In the genomic region with DNA sequence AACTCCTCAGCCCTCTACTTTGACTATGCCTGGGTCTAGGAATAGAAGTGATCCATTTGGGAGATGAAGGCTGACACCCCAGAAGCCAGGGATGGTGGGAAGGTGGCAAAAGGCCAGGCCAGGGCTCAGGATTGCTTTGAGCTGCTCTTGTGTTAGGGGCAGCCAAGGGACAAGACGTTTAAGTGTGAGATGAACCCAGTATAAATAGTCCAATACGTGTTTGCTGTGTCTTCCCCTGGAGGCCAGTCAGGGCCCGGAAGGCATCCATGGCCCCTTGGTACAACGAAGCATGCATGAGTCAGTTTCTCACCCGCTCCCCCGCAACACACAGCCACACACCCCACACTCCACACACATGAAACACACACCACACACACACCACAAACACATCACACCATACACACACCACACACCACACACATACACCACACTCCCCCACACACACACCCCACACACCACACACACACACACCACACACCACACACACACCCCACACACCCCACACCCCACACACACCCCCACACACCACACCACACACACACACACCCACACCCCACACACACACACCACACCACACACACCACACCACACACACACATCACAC, we compare ENCODE assay signal across 23 cellular contexts. TPM values are rescaled to one million over a fixed set of nuclear protein-coding genes. Genes with fewer than 3 reads are reported as not detected.
DNase-seq lines count a peak whose midpoint lies in the region; ATAC-seq, FAIRE-seq and TF ChIP-seq lines count a peak whose summit lies in the region.
"Had no signal": no experiment of that assay in that cellular context is flagged by ENCODE, and none has a peak within 500 bp of the region (broad histone marks: within the 10 kb centered on the region; RNA-seq: fewer than 3 reads in every experiment).

No MANE protein-coding gene starts in this region.

- no peak overlapping the region for H3K4ac ChIP-seq in H1 (replicated peaks; ENCODE audit: insufficient read length, low read depth, low read length)

- TF ChIP-seq EP300 in HepG2 (IDR thresholded peaks at IDR 0.05; ENCODE audit: low read depth in 2 of 2, low read length in 2 of 2): no peak
- TF ChIP-seq EP300 in HepG2 (CRISPR knock-in tag; IDR thresholded peaks at IDR 0.05; ENCODE audit: borderline replicate concordance): no peak
- no peak for TF ChIP-seq EP300 in H1 (IDR thresholded peaks at IDR 0.05; ENCODE audit: borderline replicate concordance in 1 of 2, low read depth in 2 of 2, low read length in 2 of 2)

- POLR2A ChIA-PET in HepG2 (lab: Yijun Ruan, JAX) (no interaction called here), H1 (lab: Charles Lee; ENCODE audit: partially characterized antibody) (no interaction called here)

- no peak overlapping the region for H3K4me3 ChIP-seq in HepG2 (replicated peaks in 1 of 3; ENCODE audit: insufficient read depth in 1 of 3, low read depth in 2 of 3, low read length in 3 of 3)
- no peak overlapping the region for H3K4me3 ChIP-seq in right lobe of liver
- H3K4me3 ChIP-seq in H1 (ENCODE audit: extremely low read depth in 1 of 4, insufficient read depth in 2 of 4, low read depth in 3 of 4, low read length in 4 of 4): no peak overlapping the region
- H3K4me3 ChIP-seq: left ventricle myocardium inferior, SJSA1, tibial artery had no signal

- ATAC-seq in HepG2 (no peak; the same call in 2 of the 3 replicates), right lobe of liver (no peak)
- peak; percentile 24 for ATAC-seq in stimulated activated effector memory CD8-positive, alpha-beta T cell treated with anti-CD3 and anti-CD28 coated beads, Interleukin-12 subunit alpha, Interleukin-12 subunit beta, amount 100 ng/mL, for 72 hours
- ATAC-seq: activated CD4-positive, CD25-positive, alpha-beta regulatory T cell treated with anti-CD3 and anti-CD28 coated beads, Interleukin-2, amount 50 U/mL, for 24 hours; HCT116; natural killer cell treated with Interleukin-12 subunit alpha and Interleukin-12 subunit beta and Interleukin-15 and Interleukin-18, amount 100 ng/mL, for 72 hours; stimulated activated memory B cell treated with anti-CD40 and anti-IgM and Interleukin-4, amounts not matched to agents 10 μg/mL and 1 μg/mL and 100 μg/mL, for 72 hours had no signal

- H3K27ac Mint-ChIP-seq in stimulated activated effector memory CD8-positive, alpha-beta T cell treated with anti-CD3 and anti-CD28 coated beads, Interleukin-12 subunit alpha, Interleukin-12 subunit beta, amount 100 ng/mL, for 72 hours: no peak overlapping the region
- H3K27ac Mint-ChIP-seq: activated T-cell treated with anti-CD3 and anti-CD28 coated beads, Interleukin-2, amount 50 U/mL, for 72 hours; CD4-positive, alpha-beta T cell; endodermal cell; natural killer cell treated with Interleukin-12 subunit alpha and Interleukin-12 subunit beta and Interleukin-15 and Interleukin-18, amount 100 ng/mL, for 72 hours; stimulated activated memory B cell treated with anti-CD40 and anti-IgM and Interleukin-4, amounts not matched to agents 10 μg/mL and 1 μg/mL and 100 μg/mL, for 72 hours had no signal

- H2BK5ac ChIP-seq in H1 (ENCODE audit: low read depth, low read length): no peak overlapping the region

- no peak for FAIRE-seq in HepG2 (lab: Jason Lieb, UNC)
- FAIRE-seq in H1 (lab: Jason Lieb, UNC): no peak
- FAIRE-seq: colon had no signal

- no peak overlapping the region for H4K8ac ChIP-seq in H1 (ENCODE audit: extremely low read depth, insufficient read depth, low read length)

- H3K79me1 ChIP-seq in H1 (ENCODE audit: low read depth, low read length): no peaks in the 10 kb centered on the region

- in situ Hi-C loops in HepG2 (cut with HindIII; ENCODE audit: extremely low pct_ligation_motif_present, low pct_unique_long_range_greater_than_20kb): no loop called here

- peaks cover 6% of the 10 kb centered on the region for H3K4me1 Mint-ChIP-seq in stimulated activated effector memory CD8-positive, alpha-beta T cell treated with anti-CD3 and anti-CD28 coated beads, Interleukin-12 subunit alpha, Interleukin-12 subunit beta, amount 100 ng/mL, for 72 hours
- H3K4me1 Mint-ChIP-seq: stimulated activated memory B cell treated with anti-CD40 and anti-IgM and Interleukin-4, amounts not matched to agents 10 μg/mL and 1 μg/mL and 100 μg/mL, for 72 hours had no signal

- H3K18ac ChIP-seq in H1 (ENCODE audit: extremely low read depth, low read length): no peak overlapping the region; the same call in 1 of the 2 replicates

- H3K4me1 ChIP-seq in HepG2 (ENCODE audit: insufficient read depth, low read length): no peaks in the 10 kb centered on the region
- H3K4me1 ChIP-seq in right lobe of liver: no peaks in the 10 kb centered on the region
- H3K4me1 ChIP-seq in H1 (replicated peaks in 1 of 4; ENCODE audit: control insufficient read depth in 3 of 4, insufficient read depth in 4 of 4, low read length in 3 of 4): peaks cover 0 to 2% (median 0%) of the 10 kb centered on the region in 4 experiments; a peak in 3 of 7 replicates

- H3K79me2 ChIP-seq in HepG2 (ENCODE audit: insufficient read depth, low read length): no peaks in the 10 kb centered on the region
- H3K79me2 ChIP-seq in H1 (ENCODE audit: control insufficient read depth in 1 of 2, insufficient read depth in 2 of 2, low read length in 2 of 2): no peaks in the 10 kb centered on the region

- no TSS peak for BruUV-seq in HepG2 (replicated peaks; lab: Mats Ljungman, UMichigan)

- no peak overlapping the region for H3K9ac ChIP-seq in HepG2 (ENCODE audit: insufficient read depth, low read depth, low read length)
- H3K9ac ChIP-seq in H1 (replicated peaks in 1 of 4; ENCODE audit: extremely low read depth in 1 of 4, low read depth in 3 of 4, low read length in 3 of 4): no peak overlapping the region

- peaks cover 13% of the 10 kb centered on the region; the same call in 1 of the 2 replicates for H3K23me2 ChIP-seq in H1 (ENCODE audit: low read depth, low read length)

- H3K23ac ChIP-seq in H1 (ENCODE audit: insufficient read length): no peak overlapping the region

- no peak overlapping the region for H2BK20ac ChIP-seq in H1 (ENCODE audit: low read length)

- intact Hi-C loops in HepG2 (cut with micrococcal nuclease; ENCODE audit: unreplicated experiment): no loop called here
- intact Hi-C loops in right lobe of liver (cut with DNase I): no loop called here

- DNase-seq in HepG2 (ENCODE audit: low spot score) (no peak), right lobe of liver (no peak), RKO (ENCODE audit: low spot score) (peak; percentile 16), H1 (ENCODE audit: low read depth in 1 of 2, low spot score in 2 of 2) (no peak), NCI-H2029 treated with DMSO at 0.1 percent for 48 hours (lab: John Stamatoyannopoulos, UW) (no peak), SW480 (ENCODE audit: low spot score) (no peak)
- DNase-seq in stimulated activated effector memory CD8-positive, alpha-beta T cell treated with anti-CD3 and anti-CD28 coated beads, Interleukin-12 subunit alpha, Interleukin-12 subunit beta, amount 100 ng/mL, for 72 hours (ENCODE audit: low spot score in 2 of 2): no peak
- no peak for DNase-seq in stimulated activated CD8-positive, alpha-beta memory T cell treated with anti-CD3 and anti-CD28 coated beads, Interleukin-4, amount 100 ng/mL, for 48 hours
- DNase-seq: activated naive CD4-positive, alpha-beta T cell treated with anti-CD3 and anti-CD28 coated beads, Interleukin-2, amount 50 U/mL, for 16 hours; activated T-cell treated with anti-CD3 and anti-CD28 coated beads, Interleukin-2, amount 50 U/mL, for 72 hours; CD4-positive, alpha-beta T cell; DMS79; left ventricle myocardium inferior; midbrain; NCI-H1694 treated with DMSO at 0.1 percent for 48 hours; tibial artery had no signal

- no peaks in the 10 kb centered on the region for H3K36me3 Mint-ChIP-seq in stimulated activated effector memory CD8-positive, alpha-beta T cell treated with anti-CD3 and anti-CD28 coated beads, Interleukin-12 subunit alpha, Interleukin-12 subunit beta, amount 100 ng/mL, for 72 hours
- H3K36me3 Mint-ChIP-seq: natural killer cell treated with Interleukin-12 subunit alpha and Interleukin-12 subunit beta and Interleukin-15 and Interleukin-18, amount 100 ng/mL, for 72 hours; stimulated activated memory B cell treated with anti-CD40 and anti-IgM and Interleukin-4, amounts not matched to agents 10 μg/mL and 1 μg/mL and 100 μg/mL, for 72 hours had no signal

- H3K9me3 Mint-ChIP-seq in stimulated activated effector memory CD8-positive, alpha-beta T cell treated with anti-CD3 and anti-CD28 coated beads, Interleukin-12 subunit alpha, Interleukin-12 subunit beta, amount 100 ng/mL, for 72 hours: no peaks in the 10 kb centered on the region
- H3K9me3 Mint-ChIP-seq: CD4-positive, alpha-beta T cell had no signal

- no peak overlapping the region for H4K91ac ChIP-seq in H1 (replicated peaks; ENCODE audit: insufficient read length, low read length)

- H3K4me2 ChIP-seq in HepG2 (ENCODE audit: low read depth, low read length): no peak overlapping the region
- no peak overlapping the region for H3K4me2 ChIP-seq in H1 (ENCODE audit: insufficient read depth in 1 of 2, low read depth in 2 of 2, low read length in 2 of 2)

- H4K5ac ChIP-seq in H1 (ENCODE audit: insufficient read length, low read depth, low read length): no peak overlapping the region

- no peaks in the 10 kb centered on the region for H3K9me3 ChIP-seq in HepG2 (ENCODE audit: low read length)
- H3K9me3 ChIP-seq in right lobe of liver: no peaks in the 10 kb centered on the region
- no peaks in the 10 kb centered on the region for H3K9me3 ChIP-seq in H1 (ENCODE audit: insufficient read depth in 2 of 2, low read depth in 1 of 2, low read length in 1 of 2)
- H3K9me3 ChIP-seq: left ventricle myocardium inferior, SJSA1, tibial artery had no signal

- H3K4me3 Mint-ChIP-seq in stimulated activated effector memory CD8-positive, alpha-beta T cell treated with anti-CD3 and anti-CD28 coated beads, Interleukin-12 subunit alpha, Interleukin-12 subunit beta, amount 100 ng/mL, for 72 hours: no peak overlapping the region
- H3K4me3 Mint-ChIP-seq: activated T-cell treated with anti-CD3 and anti-CD28 coated beads, Interleukin-2, amount 50 U/mL, for 72 hours; CD4-positive, alpha-beta T cell; endodermal cell; natural killer cell treated with Interleukin-12 subunit alpha and Interleukin-12 subunit beta and Interleukin-15 and Interleukin-18, amount 100 ng/mL, for 72 hours; stimulated activated memory B cell treated with anti-CD40 and anti-IgM and Interleukin-4, amounts not matched to agents 10 μg/mL and 1 μg/mL and 100 μg/mL, for 72 hours had no signal

- H2BK15ac ChIP-seq in H1 (ENCODE audit: low read length): no peak overlapping the region

- H3K14ac ChIP-seq in H1 (ENCODE audit: insufficient read length): no peak overlapping the region

- TF ChIP-seq POLR2A in HepG2 (IDR thresholded peaks at IDR 0.05; ENCODE audit: insufficient read depth in 1 of 2, low read depth in 2 of 2, low read length in 2 of 2) (no peak), right lobe of liver (IDR thresholded peaks at IDR 0.05) (no peak), H1 (IDR thresholded peaks at IDR 0.05; ENCODE audit: control extremely low read depth in 1 of 2, low read depth in 2 of 2, low read length in 2 of 2) (no peak)

- H2AK5ac ChIP-seq in H1 (ENCODE audit: low read depth, low read length): 0 out of 2 replicates have a peak overlapping the region, but pooled peaks have one; percentile 60

- peak overlapping the region; percentile 98 for H3K56ac ChIP-seq in H1 (replicated peaks; ENCODE audit: insufficient read length, low read depth, low read length)

- H2AFZ ChIP-seq in HepG2 (ENCODE audit: low read length) (no peak overlapping the region), H1 (ENCODE audit: low read length) (no peak overlapping the region)

- H3K36me3 ChIP-seq in HepG2 (replicated peaks in 1 of 2; ENCODE audit: control insufficient read depth in 1 of 2, insufficient read depth in 2 of 2, low read length in 2 of 2): no peaks in the 10 kb centered on the region
- H3K36me3 ChIP-seq in right lobe of liver: no peaks in the 10 kb centered on the region
- no peaks in the 10 kb centered on the region for H3K36me3 ChIP-seq in H1 (ENCODE audit: control insufficient read depth in 2 of 4, insufficient read depth in 4 of 4, low read length in 3 of 4)
- H3K36me3 ChIP-seq: left ventricle myocardium inferior, SJSA1, tibial artery had no signal

- H4K20me1 ChIP-seq in HepG2 (ENCODE audit: insufficient read depth, low read length) (no peaks in the 10 kb centered on the region), H1 (replicated peaks in 1 of 2; ENCODE audit: control insufficient read depth in 1 of 2, insufficient read depth in 2 of 2, low read length in 2 of 2) (peaks cover 0 to 3% of the 10 kb centered on the region in 2 experiments)

- CTCF ChIA-PET in HepG2 (lab: Yijun Ruan, JAX; ENCODE audit: low intra/inter-chr PET ratio, low total read pairs) (no interaction called here), H1 (lab: Charles Lee; ENCODE audit: partially characterized antibody) (interaction anchor here (1.0 to 1.8 kb wide), 3 partner anchors 34 to 58 kb away, joined by 3 to 5 read pairs (median 3); no protein-coding TSS in a partner anchor)

- TF ChIP-seq RAD21 in HepG2 (CRISPR knock-in tag; IDR thresholded peaks at IDR 0.05) (no peak), H1 (IDR thresholded peaks at IDR 0.05 in 1 of 2, conservative IDR thresholded peaks at IDR 0.05 in 1 of 2; ENCODE audit: low read depth in 2 of 2, low read length in 2 of 2) (no peak)

- no CpG with 5 or more reads among the region's 6 CpGs for WGBS in HepG2 (ENCODE audit: low lambda C conversion rate)
- WGBS in right lobe of liver (ENCODE audit: insufficient coverage, low coverage, low lambda C conversion rate, missing lambda C conversion rate): 81% methylated on average over 3 of the region's 6 CpGs
- WGBS in H1 (ENCODE audit: extremely low coverage in 1 of 2, insufficient coverage in 1 of 2, insufficient read length in 1 of 2, insufficient replicate concordance in 2 of 2, low coverage in 1 of 2, low lambda C conversion rate in 2 of 2, missing lambda C conversion rate in 1 of 2), 2 experiments: 94% methylated on average over 6 of the region's 6 CpGs; no CpG with 5 or more reads in 1 of the 2 experiments

- TF ChIP-seq CTCF in HepG2 (CRISPR knock-in tag; IDR thresholded peaks at IDR 0.05) (no peak), right lobe of liver (IDR thresholded peaks at IDR 0.05) (no peak), H1 (IDR thresholded peaks at IDR 0.05; ENCODE audit: control extremely low read depth in 1 of 3, insufficient read depth in 1 of 3, low read depth in 1 of 3, low read length in 3 of 3) (no peak)

- H2BK120ac ChIP-seq in H1 (replicated peaks; ENCODE audit: low read depth, low read length): no peak overlapping the region

- H3K27ac ChIP-seq in HepG2 (ENCODE audit: extremely low read length, insufficient read depth, low read length) (no peak overlapping the region), right lobe of liver (no peak overlapping the region), H1 (ENCODE audit: low read depth, low read length) (no peak overlapping the region)
- H3K27ac ChIP-seq: left ventricle myocardium inferior, SJSA1, tibial artery had no signal

- H2BK12ac ChIP-seq in H1 (ENCODE audit: low read depth, low read length): no peak overlapping the region

- H3K27me3 ChIP-seq in HepG2 (ENCODE audit: control insufficient read depth in 1 of 2, insufficient read depth in 2 of 2, low read length in 2 of 2): no peaks in the 10 kb centered on the region
- H3K27me3 ChIP-seq in right lobe of liver: no peaks in the 10 kb centered on the region
- H3K27me3 ChIP-seq in H1 (replicated peaks in 1 of 4; ENCODE audit: control insufficient read depth in 3 of 4, extremely low read depth in 1 of 4, insufficient read depth in 3 of 4, low read length in 3 of 4): 0 out of 7 replicates have a peak, but pooled peaks cover 0 to under 1% (median 0%) of the 10 kb centered on the region in 4 experiments
- H3K27me3 ChIP-seq: SJSA1, tibial artery had no signal

RNA-seq across cellular contexts. Expression of gene STARD8, which starts 5.0 kb away (rescaled TPM):
- 0.02 TPM in 1 of 2 replicates, not detected in the other for total RNA-seq in HepG2 (2016; rRNA removed; fragmentation: Illumina TruSeq; extraction: Trizol)
- total RNA-seq in HepG2 (2016; cell fraction: cytosol; rRNA removed; fragmentation: Illumina TruSeq; extraction: Trizol; ENCODE audit: low read depth): not detected in 2 replicates
- not detected in 2 replicates for total RNA-seq in HepG2 (2016; cell fraction: insoluble cytoplasmic fraction; rRNA removed; fragmentation: Illumina TruSeq; extraction: Trizol)
- total RNA-seq in HepG2 (2016; cell fraction: membrane; rRNA removed; fragmentation: Illumina TruSeq; extraction: Trizol): not detected in 2 replicates
- total RNA-seq in HepG2 (2016; cell fraction: nucleus; rRNA removed; fragmentation: Illumina TruSeq; extraction: Trizol): not detected in 2 replicates
- polyA plus RNA-seq in HepG2 (2011; rRNA removed): 0.09 and 0.10 TPM in 2 replicates
- 0.03 and 0.15 TPM in 2 replicates for polyA plus RNA-seq in HepG2 (2011; cell fraction: cytosol; rRNA removed)
- polyA plus RNA-seq in HepG2 (2011; cell fraction: nucleus; rRNA removed): 0.23 and 0.26 TPM in 2 replicates
- polyA plus RNA-seq in HepG2 (2012): 0.03 and 0.05 TPM in 2 replicates
- polyA plus RNA-seq in HepG2 (2016; cell fraction: cytosol; fragmentation: Illumina TruSeq; extraction: Trizol; ENCODE audit: low read depth): not detected in 2 replicates
- polyA plus RNA-seq in HepG2 (2016; cell fraction: insoluble cytoplasmic fraction; fragmentation: Illumina TruSeq; extraction: Trizol; ENCODE audit: low read depth): not detected in 2 replicates
- polyA plus RNA-seq in HepG2 (2016; cell fraction: membrane; fragmentation: Illumina TruSeq; extraction: Trizol; ENCODE audit: low read depth): not detected in 2 replicates
- not detected in 2 replicates for polyA plus RNA-seq in HepG2 (2016; cell fraction: nucleus; fragmentation: Illumina TruSeq; extraction: Trizol; ENCODE audit: insufficient read depth, low read depth)
- polyA minus RNA-seq in HepG2 (2011; rRNA and poly(A)+ RNA removed; ENCODE audit: low replicate concordance): 0.22 and 4.6 TPM in 2 replicates
- not detected in 2 replicates for polyA minus RNA-seq in HepG2 (2011; cell fraction: cytosol; rRNA and poly(A)+ RNA removed)
- polyA minus RNA-seq in HepG2 (2011; cell fraction: nucleus; rRNA and poly(A)+ RNA removed): 0.12 and 0.13 TPM in 2 replicates
- total RNA-seq in right lobe of liver: 10 to 100 TPM in 1 of 6 experiments, 1 to 10 TPM in 5; 6.6 to 11.5 (median 7.6) TPM
- 3.0 and 3.8 TPM in 2 replicates for total RNA-seq in H1 (2021; fragmentation: NEBNext Ultra II Directional; extraction: Animal tissue kit (Norgen Biotek cat#: 25700))
- 1.8 and 2.8 TPM in 2 replicates for polyA plus RNA-seq in H1 (2011; rRNA removed)
- 2.4 TPM for polyA plus RNA-seq in H1 (2011; cell fraction: cytosol; rRNA removed)
- 4.4 TPM for polyA plus RNA-seq in H1 (2011; cell fraction: nucleus; rRNA removed)
- polyA plus RNA-seq in H1 (2012, experiment 1 of 2): 1.5 to 2.0 TPM (median 1.7 TPM) in 4 replicates
- 1.8 TPM for polyA plus RNA-seq in H1 (2012, experiment 2 of 2)
- 2.2 TPM for polyA plus RNA-seq in H1 (2013, experiment 1 of 2)
- polyA plus RNA-seq in H1 (2013, experiment 2 of 2): 2.2 TPM
- polyA minus RNA-seq in H1 (2011; rRNA and poly(A)+ RNA removed): 2.3 and 3.0 TPM in 2 replicates
- polyA minus RNA-seq in H1 (2011; cell fraction: cytosol; rRNA and poly(A)+ RNA removed): 2.6 TPM
- polyA minus RNA-seq in H1 (2011; cell fraction: nucleus; rRNA and poly(A)+ RNA removed): 2.9 TPM
